Comparison of ENCODE assay signal across 27 cellular contexts in the genomic region with DNA sequence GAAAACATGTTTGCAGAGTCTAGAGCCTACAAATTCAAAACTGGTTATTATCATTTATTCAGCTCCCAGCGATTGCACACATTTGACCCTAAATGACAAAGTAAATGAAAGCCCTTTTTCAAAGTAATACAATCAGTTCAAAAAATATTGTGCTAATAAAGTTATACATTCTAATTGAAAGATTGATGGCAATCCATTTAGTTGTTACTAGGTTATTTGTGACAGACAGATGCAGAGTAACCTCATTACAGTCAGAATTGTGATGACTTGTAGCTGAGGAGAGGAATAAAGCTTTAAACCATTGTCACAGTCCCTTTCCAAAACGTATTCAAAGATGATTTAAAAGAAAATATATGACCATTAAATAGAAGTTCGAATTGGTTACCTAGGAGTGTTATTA.
"Had no signal": no experiment of that assay in that cellular context is flagged by ENCODE, and none has a peak within 500 bp of the region (broad histone marks: within the 10 kb centered on the region; RNA-seq: fewer than 3 reads in every experiment).

No MANE protein-coding gene starts in this region.

- H3K36me3 Mint-ChIP-seq: mesothelial cell of epicardium; naive B cell; natural killer cell treated with Interleukin-12 subunit alpha and Interleukin-12 subunit beta and Interleukin-15 and Interleukin-18, amount 100 ng/mL, for 72 hours; stimulated activated memory B cell treated with anti-CD40 and anti-IgM and Interleukin-4, amounts not matched to agents 10 μg/mL and 1 μg/mL and 100 μg/mL, for 72 hours; type B pancreatic cell had no signal

- H3K36me3 ChIP-seq: left lung, lower lobe of right lung, ovary, right atrium auricular region, right lobe of liver, tibial nerve, vagina had no signal

- H3K27me3 ChIP-seq: hepatocyte, left lung, ovary, right atrium auricular region, right lobe of liver, tibial nerve, vagina had no signal

- H3K27ac ChIP-seq: hepatocyte, left lung, lower lobe of right lung, ovary, right atrium auricular region, right lobe of liver, tibial nerve, vagina had no signal

- H3K4me2 ChIP-seq: hepatocyte, smooth muscle cell had no signal

- H2AFZ ChIP-seq: hepatocyte had no signal

- H3K4me1 Mint-ChIP-seq: mesothelial cell of epicardium; naive B cell; stimulated activated memory B cell treated with anti-CD40 and anti-IgM and Interleukin-4, amounts not matched to agents 10 μg/mL and 1 μg/mL and 100 μg/mL, for 72 hours; stimulated activated naive CD8-positive, alpha-beta T cell treated with anti-CD3 and anti-CD28 coated beads, Interleukin-15, amount 100 ng/mL, for 72 hours had no signal

- H3K4me1 ChIP-seq: left lung, lower lobe of right lung, right atrium auricular region, right lobe of liver, tibial nerve, vagina had no signal

- ATAC-seq: left cardiac atrium; left lung; lower lobe of right lung; natural killer cell treated with Interleukin-12 subunit alpha and Interleukin-12 subunit beta and Interleukin-15 and Interleukin-18, amount 100 ng/mL, for 72 hours; right lobe of liver; stimulated activated memory B cell treated with anti-CD40 and anti-IgM and Interleukin-4, amounts not matched to agents 10 μg/mL and 1 μg/mL and 100 μg/mL, for 72 hours; stimulated activated naive CD8-positive, alpha-beta T cell treated with anti-CD3 and anti-CD28 coated beads, Interleukin-15, amount 100 ng/mL, for 72 hours had no signal

- FAIRE-seq: keratinocyte had no signal

- H3K79me2 ChIP-seq: hepatocyte had no signal

- DNase-seq: kidney glomerular epithelial cell; left cardiac atrium; left lung; lower lobe of right lung; mammary epithelial cell; mesendoderm; naive B cell; ovary; right lobe of liver; stimulated activated CD4-positive, alpha-beta T cell treated with anti-CD3 and anti-CD28 coated beads, Interleukin-1b, Interleukin-23, amount 100 ng/mL, for 48 hours; stimulated activated CD4-positive, alpha-beta T cell treated with anti-CD3 and anti-CD28 coated beads, Interleukin-2, amount 100 ng/mL, for 48 hours; stimulated activated CD4-positive, alpha-beta T cell treated with anti-CD3 and anti-CD28 coated beads, Interleukin-4, amount 100 ng/mL, for 4 hours; stimulated activated CD8-positive, alpha-beta memory T cell treated with anti-CD3 and anti-CD28 coated beads, Interleukin-4, amount 100 ng/mL, for 48 hours; stimulated activated naive CD4-positive, alpha-beta T cell treated with Interleukin-2 at 50 U/mL for 16 hours; stimulated activated naive CD8-positive, alpha-beta T cell treated with anti-CD3 and anti-CD28 coated beads, Interleukin-15, amount 100 ng/mL, for 72 hours; substantia nigra had no signal

- H3K27ac Mint-ChIP-seq: mesothelial cell of epicardium; naive B cell; natural killer cell treated with Interleukin-12 subunit alpha and Interleukin-12 subunit beta and Interleukin-15 and Interleukin-18, amount 100 ng/mL, for 72 hours; progenitor cell of endocrine pancreas; stimulated activated memory B cell treated with anti-CD40 and anti-IgM and Interleukin-4, amounts not matched to agents 10 μg/mL and 1 μg/mL and 100 μg/mL, for 72 hours; stimulated activated naive CD8-positive, alpha-beta T cell treated with anti-CD3 and anti-CD28 coated beads, Interleukin-15, amount 100 ng/mL, for 72 hours; type B pancreatic cell had no signal

- H3K27me3 Mint-ChIP-seq: naive B cell; natural killer cell treated with Interleukin-12 subunit alpha and Interleukin-12 subunit beta and Interleukin-15 and Interleukin-18, amount 100 ng/mL, for 72 hours; progenitor cell of endocrine pancreas; stimulated activated memory B cell treated with anti-CD40 and anti-IgM and Interleukin-4, amounts not matched to agents 10 μg/mL and 1 μg/mL and 100 μg/mL, for 72 hours; stimulated activated naive CD8-positive, alpha-beta T cell treated with anti-CD3 and anti-CD28 coated beads, Interleukin-15, amount 100 ng/mL, for 72 hours; type B pancreatic cell had no signal

- H3K4me3 Mint-ChIP-seq: mesothelial cell of epicardium; naive B cell; natural killer cell treated with Interleukin-12 subunit alpha and Interleukin-12 subunit beta and Interleukin-15 and Interleukin-18, amount 100 ng/mL, for 72 hours; stimulated activated memory B cell treated with anti-CD40 and anti-IgM and Interleukin-4, amounts not matched to agents 10 μg/mL and 1 μg/mL and 100 μg/mL, for 72 hours; stimulated activated naive CD8-positive, alpha-beta T cell treated with anti-CD3 and anti-CD28 coated beads, Interleukin-15, amount 100 ng/mL, for 72 hours; type B pancreatic cell had no signal

- H3K9me3 ChIP-seq: left lung, lower lobe of right lung, ovary, right atrium auricular region, right lobe of liver, tibial nerve, vagina had no signal

- H3K4me3 ChIP-seq: hepatocyte, left lung, lower lobe of right lung, ovary, right atrium auricular region, right lobe of liver, smooth muscle cell, tibial nerve, vagina had no signal
